In genomic region chr9:99193466-99193821, GRCh38 we compare ENCODE assay signal across 17 cellular contexts. TPM values are rescaled to one million over a fixed set of nuclear protein-coding genes. Genes with fewer than 3 reads are reported as not detected.
DNase-seq lines count a peak whose midpoint lies in the region; ATAC-seq, FAIRE-seq and TF ChIP-seq lines count a peak whose summit lies in the region.
"Had no signal": no experiment of that assay in that cellular context is flagged by ENCODE, and none has a peak within 500 bp of the region (broad histone marks: within the 10 kb centered on the region; RNA-seq: fewer than 3 reads in every experiment).

No MANE protein-coding gene starts in this region.

- DNase-seq in activated CD8-positive, alpha-beta memory T cell treated with anti-CD3 and anti-CD28 coated beads, Interleukin-2, amount 10 ng/mL, durations not matched to agents 7 days and 5 days, result no peak
- no peak for DNase-seq in activated CD8-positive, alpha-beta memory T cell treated with anti-CD3 and anti-CD28 coated beads for 24 hours
- DNase-seq in Jurkat, Clone E6-1 (ENCODE audit: low read depth, low spot score), result peak; percentile 53
- DNase-seq in Panc1 (ENCODE audit: low read depth, low spot score), result no peak
- no peak for DNase-seq in memory B cell (ENCODE audit: low spot score in 2 of 2)
- no peak for DNase-seq in RCC 7860 (ENCODE audit: low spot score)
- DNase-seq in NCI-H774 (lab: John Stamatoyannopoulos, UW), result no peak
- DNase-seq: DMS153, DND-41, NCI-H2029, NCI-H446, NCI-H524 treated with DMSO at 0.1 percent for 48 hours, SHP77 had no signal

- H3K4me1 Mint-ChIP-seq in activated CD8-positive, alpha-beta memory T cell treated with anti-CD3 and anti-CD28 coated beads, Interleukin-2, amount 10 ng/mL, durations not matched to agents 7 days and 5 days, result peaks cover 31% of the 10 kb centered on the region
- H3K4me1 Mint-ChIP-seq in memory B cell, result peaks cover 8% of the 10 kb centered on the region

- TF ChIP-seq CTCF in Panc1 (IDR thresholded peaks at IDR 0.05), result 0 out of 2 replicates have a peak, but pooled peaks have one; percentile 1

- POLR2A ChIA-PET in Panc1 (lab: Charles Lee), result no interaction called here

- no peaks in the 10 kb centered on the region for H3K27me3 ChIP-seq in Panc1 (ENCODE audit: control insufficient read depth, insufficient read depth, low read length)
- H3K27me3 ChIP-seq: BLaER1 had no signal

- peak; percentile 78 for ATAC-seq in activated CD8-positive, alpha-beta memory T cell treated with anti-CD3 and anti-CD28 coated beads, Interleukin-2, amount 10 ng/mL, durations not matched to agents 7 days and 5 days
- ATAC-seq in Panc1 (no peak), memory B cell (ENCODE audit: low read depth) (peak; percentile 71)
- ATAC-seq: PC-3 had no signal

- H3K4me3 ChIP-seq in Jurkat, Clone E6-1 (ENCODE audit: low read length), result no peak overlapping the region
- no peak overlapping the region for H3K4me3 ChIP-seq in Panc1 (ENCODE audit: low read depth in 2 of 2, low read length in 2 of 2)
- H3K4me3 ChIP-seq: BLaER1 had no signal

- CTCF ChIA-PET in activated CD8-positive, alpha-beta memory T cell treated with anti-CD3 and anti-CD28 coated beads, Interleukin-2, amount 10 ng/mL, durations not matched to agents 7 days and 5 days (lab: Charles Lee), result interaction anchor here (1.2 to 2.5 kb wide), 4 partner anchors 8 to 93 kb away, joined by 3 to 14 read pairs (median 7); no protein-coding TSS in a partner anchor
- CTCF ChIA-PET in Panc1 (lab: Charles Lee), result no interaction called here

- H3K36me3 Mint-ChIP-seq in activated CD8-positive, alpha-beta memory T cell treated with anti-CD3 and anti-CD28 coated beads, Interleukin-2, amount 10 ng/mL, durations not matched to agents 7 days and 5 days, result no peaks in the 10 kb centered on the region
- H3K36me3 Mint-ChIP-seq in memory B cell, result peaks cover 4% of the 10 kb centered on the region
- H3K36me3 Mint-ChIP-seq: CD4-positive, CD25-positive, alpha-beta regulatory T cell had no signal

- H3K36me3 ChIP-seq in Panc1 (ENCODE audit: control insufficient read depth, insufficient read depth, low read length), result no peaks in the 10 kb centered on the region
- H3K36me3 ChIP-seq: BLaER1 had no signal

- FAIRE-seq in RCC 7860 (lab: Jason Lieb, UNC), result no peak
- FAIRE-seq: A204.1 had no signal

- in situ Hi-C loops in Panc1 (cut with HindIII; ENCODE audit: low pct_unique_long_range_greater_than_20kb, low sequenced_read_pairs), result no loop called here

- no peak overlapping the region for H3K27ac ChIP-seq in Panc1 (ENCODE audit: low read length)
- H3K27ac ChIP-seq: BLaER1 had no signal

- no peaks in the 10 kb centered on the region; the same call in 1 of the 2 replicates for H3K4me1 ChIP-seq in Panc1 (ENCODE audit: control insufficient read depth, insufficient read depth, low read length)

- intact Hi-C loops in Panc1 (cut with micrococcal nuclease; ENCODE audit: unreplicated experiment), result no loop called here

- H3K27me3 Mint-ChIP-seq in activated CD8-positive, alpha-beta memory T cell treated with anti-CD3 and anti-CD28 coated beads, Interleukin-2, amount 10 ng/mL, durations not matched to agents 7 days and 5 days, result peaks cover 6% of the 10 kb centered on the region
- H3K27me3 Mint-ChIP-seq in memory B cell, result peaks cover 2% of the 10 kb centered on the region

- H3K9me3 Mint-ChIP-seq in activated CD8-positive, alpha-beta memory T cell treated with anti-CD3 and anti-CD28 coated beads, Interleukin-2, amount 10 ng/mL, durations not matched to agents 7 days and 5 days (ENCODE audit: low read depth), result no peaks in the 10 kb centered on the region
- H3K9me3 Mint-ChIP-seq in memory B cell, result peaks cover 3% of the 10 kb centered on the region
- H3K9me3 Mint-ChIP-seq: CD4-positive, CD25-positive, alpha-beta regulatory T cell had no signal

- H3K27ac Mint-ChIP-seq in activated CD8-positive, alpha-beta memory T cell treated with anti-CD3 and anti-CD28 coated beads, Interleukin-2, amount 10 ng/mL, durations not matched to agents 7 days and 5 days, result peak overlapping the region; percentile 30
- no peak overlapping the region for H3K27ac Mint-ChIP-seq in memory B cell
- H3K27ac Mint-ChIP-seq: CD4-positive, CD25-positive, alpha-beta regulatory T cell had no signal

- no peak overlapping the region for H3K4me3 Mint-ChIP-seq in activated CD8-positive, alpha-beta memory T cell treated with anti-CD3 and anti-CD28 coated beads, Interleukin-2, amount 10 ng/mL, durations not matched to agents 7 days and 5 days
- H3K4me3 Mint-ChIP-seq in memory B cell, result no peak overlapping the region
- H3K4me3 Mint-ChIP-seq: CD4-positive, CD25-positive, alpha-beta regulatory T cell had no signal

- H3K9me3 ChIP-seq in Panc1 (ENCODE audit: control insufficient read depth, insufficient read depth, low read depth, low read length), result no peaks in the 10 kb centered on the region
- H3K9me3 ChIP-seq: BLaER1 had no signal

- no TSS peak for BruUV-seq in Panc1 (replicated peaks; lab: Mats Ljungman, UMichigan)

RNA-seq across cellular contexts. Expression of gene ALG2, which starts 28.3 kb away (rescaled TPM):
- total RNA-seq in activated CD8-positive, alpha-beta memory T cell treated with anti-CD3 and anti-CD28 coated beads, Interleukin-2, amount 10 ng/mL, durations not matched to agents 7 days and 5 days, result 10 to 100 TPM; 20.2 to 35.4 TPM
- 22.5 TPM for polyA plus RNA-seq in Jurkat, Clone E6-1 (2012; ENCODE audit: insufficient read depth, insufficient read length)
- 20.8 TPM for total RNA-seq in Panc1 (2021; ENCODE audit: unreplicated experiment)
- 17.3 TPM for polyA plus RNA-seq in Panc1 (2012; ENCODE audit: insufficient read length)

RNA-seq across cellular contexts. Expression of gene SEC61B, which starts 28.6 kb away (rescaled TPM):
- total RNA-seq in activated CD8-positive, alpha-beta memory T cell treated with anti-CD3 and anti-CD28 coated beads, Interleukin-2, amount 10 ng/mL, durations not matched to agents 7 days and 5 days, result 100 to 1,000 TPM; 101 to 154 TPM
- 289 TPM for polyA plus RNA-seq in Jurkat, Clone E6-1 (2012; ENCODE audit: insufficient read depth, insufficient read length)
- total RNA-seq in Panc1 (2021; ENCODE audit: unreplicated experiment), result 90.4 TPM
- 138 TPM for polyA plus RNA-seq in Panc1 (2012; ENCODE audit: insufficient read length)
